In the genomic region with DNA sequence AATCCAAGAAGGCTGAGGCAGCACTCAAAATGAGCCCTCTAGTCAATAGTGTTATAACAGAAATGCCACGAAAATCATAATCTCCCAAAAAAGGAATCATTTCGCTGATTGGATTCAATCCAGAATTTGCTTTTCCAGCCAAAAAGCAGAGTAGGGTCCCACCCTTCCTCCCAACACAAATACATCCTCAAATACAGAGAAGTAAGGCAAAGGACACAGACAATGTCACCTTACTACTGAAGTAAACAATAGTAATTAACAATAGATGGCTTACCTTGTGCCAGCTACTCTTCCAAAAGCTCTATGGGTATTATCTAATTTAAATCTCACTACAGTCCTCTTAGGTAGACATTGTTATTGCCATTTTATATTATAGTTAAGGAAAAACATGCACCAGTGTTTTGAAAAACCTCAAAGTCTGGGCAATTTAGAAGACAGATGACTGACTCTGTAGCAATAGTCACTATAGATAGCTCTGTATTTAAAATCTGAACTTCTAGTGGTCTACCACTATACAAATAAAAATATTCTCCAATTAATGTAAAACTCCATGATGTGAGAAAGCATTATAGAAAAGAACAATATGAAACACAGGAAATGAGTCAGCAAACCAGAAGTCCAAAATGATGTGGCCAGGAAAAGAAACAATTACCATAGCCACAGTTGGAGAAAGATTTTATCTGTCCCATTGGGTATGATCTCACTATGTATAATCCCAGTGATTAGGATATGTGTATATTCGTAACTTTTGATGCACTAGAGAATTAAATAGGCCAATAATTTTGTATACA, we compare ENCODE assay signal across 10 cellular contexts.
A peak's percentile ranks its signal among the peaks of the same experiment; 100 is the strongest.
DNase-seq lines count a peak whose midpoint lies in the region; ATAC-seq and TF ChIP-seq lines count a peak whose summit lies in the region.
"Had no signal": no experiment of that assay in that cellular context is flagged by ENCODE, and none has a peak within 500 bp of the region (broad histone marks: within the 10 kb centered on the region; RNA-seq: fewer than 3 reads in every experiment).

No MANE protein-coding gene starts in this region.

- no peaks in the 10 kb centered on the region for H3F3A ChIP-seq in Loucy (ENCODE audit: low read depth)

- no peak for DNase-seq in activated CD8-positive, alpha-beta memory T cell treated with anti-CD3 and anti-CD28 coated beads, Interleukin-2, amount 10 ng/mL, durations not matched to agents 7 days and 5 days
- no peak for DNase-seq in activated CD8-positive, alpha-beta memory T cell treated with anti-CD3 and anti-CD28 coated beads, Interleukin-2, amount 50 U/mL, for 4 hours
- peak; percentile 66 for DNase-seq in dedifferentiated amniotic fluid mesenchymal stem cell (ENCODE audit: extremely low spot score)
- peak; percentile 40 for DNase-seq in renal cortical epithelial cell (ENCODE audit: low read depth)
- no peak for DNase-seq in NCI-H2029 (lab: John Stamatoyannopoulos, UW)
- no peak for DNase-seq in HUDEP-2 (lab: John Stamatoyannopoulos, UW; ENCODE audit: unreplicated experiment in 76 of 76)
- DNase-seq: AML-193, caudate nucleus had no signal

- H3K36me3 Mint-ChIP-seq in activated CD8-positive, alpha-beta memory T cell treated with anti-CD3 and anti-CD28 coated beads, Interleukin-2, amount 10 ng/mL, durations not matched to agents 7 days and 5 days, result peaks cover 3% of the 10 kb centered on the region

- no peaks in the 10 kb centered on the region for H3K9me3 Mint-ChIP-seq in activated CD8-positive, alpha-beta memory T cell treated with anti-CD3 and anti-CD28 coated beads, Interleukin-2, amount 10 ng/mL, durations not matched to agents 7 days and 5 days (ENCODE audit: low read depth)

- peaks cover 7% of the 10 kb centered on the region for H3K27me3 Mint-ChIP-seq in activated CD8-positive, alpha-beta memory T cell treated with anti-CD3 and anti-CD28 coated beads, Interleukin-2, amount 10 ng/mL, durations not matched to agents 7 days and 5 days

- CTCF ChIA-PET in activated CD8-positive, alpha-beta memory T cell treated with anti-CD3 and anti-CD28 coated beads, Interleukin-2, amount 10 ng/mL, durations not matched to agents 7 days and 5 days (lab: Charles Lee), result no interaction called here

- H3K4me1 ChIP-seq in Loucy (ENCODE audit: insufficient read depth, low read length, poor library complexity, severe bottlenecking), result peaks cover 13% of the 10 kb centered on the region

- no peaks in the 10 kb centered on the region for H3K79me2 ChIP-seq in Loucy (ENCODE audit: insufficient read depth, low read length)

- H3K4me2 ChIP-seq in Loucy (ENCODE audit: low read depth, low read length, poor library complexity, severe bottlenecking), result peak overlapping the region; percentile 2

- no peaks in the 10 kb centered on the region for H3K36me3 ChIP-seq in Loucy (ENCODE audit: insufficient read depth, low read length)

- ATAC-seq in activated CD8-positive, alpha-beta memory T cell treated with anti-CD3 and anti-CD28 coated beads, Interleukin-2, amount 10 ng/mL, durations not matched to agents 7 days and 5 days, result peak; percentile 39
- no peak for ATAC-seq in GM21529 (IDR thresholded peaks at IDR 0.05; ENCODE audit: unreplicated experiment)

- peaks cover 9% of the 10 kb centered on the region for H3K4me1 Mint-ChIP-seq in activated CD8-positive, alpha-beta memory T cell treated with anti-CD3 and anti-CD28 coated beads, Interleukin-2, amount 10 ng/mL, durations not matched to agents 7 days and 5 days

- H3K4me3 Mint-ChIP-seq in activated CD8-positive, alpha-beta memory T cell treated with anti-CD3 and anti-CD28 coated beads, Interleukin-2, amount 10 ng/mL, durations not matched to agents 7 days and 5 days, result no peak overlapping the region

- H4K20me1 ChIP-seq in Loucy (ENCODE audit: insufficient read depth, low read length, poor library complexity, severe bottlenecking), result no peaks in the 10 kb centered on the region

- H2AFZ ChIP-seq in Loucy (ENCODE audit: low read length), result no peak overlapping the region

- H3K27me3 ChIP-seq in Loucy (ENCODE audit: insufficient read depth, low read length, poor library complexity, severe bottlenecking), result no peaks in the 10 kb centered on the region

- H3K4me3 ChIP-seq in Loucy (ENCODE audit: low read length, poor library complexity, severe bottlenecking), result no peak overlapping the region

- H3K9ac ChIP-seq in Loucy (ENCODE audit: low read depth, low read length, poor library complexity, severe bottlenecking), result no peak overlapping the region

- H3K9me2 ChIP-seq in Loucy (replicated peaks; ENCODE audit: low read depth, low read length), result no peaks in the 10 kb centered on the region

- H3K27ac Mint-ChIP-seq in activated CD8-positive, alpha-beta memory T cell treated with anti-CD3 and anti-CD28 coated beads, Interleukin-2, amount 10 ng/mL, durations not matched to agents 7 days and 5 days, result no peak overlapping the region

- H3K9me3 ChIP-seq in Loucy (ENCODE audit: insufficient read depth, low read depth, low read length), result no peaks in the 10 kb centered on the region

- TF ChIP-seq CTCF in Loucy (conservative IDR thresholded peaks at IDR 0.05; ENCODE audit: low read length), result no peak

Comparison
In these comparisons a context has a peak if more than half of its experiments do, and no peak if none do; other contexts are left out.
1. DNase-seq: peak in dedifferentiated amniotic fluid mesenchymal stem cell (single experiment) and renal cortical epithelial cell (single experiment); none in activated CD8-positive, alpha-beta memory T cell treated with anti-CD3 and anti-CD28 coated beads, Interleukin-2, amount 10 ng/mL, durations not matched to agents 7 days and 5 days (single experiment), activated CD8-positive, alpha-beta memory T cell treated with anti-CD3 and anti-CD28 coated beads, Interleukin-2, amount 50 U/mL, for 4 hours (single experiment), NCI-H2029 (single experiment) and HUDEP-2 (0 of 76).